ENCODE assay signal across 25 cellular contexts in the genomic region with DNA sequence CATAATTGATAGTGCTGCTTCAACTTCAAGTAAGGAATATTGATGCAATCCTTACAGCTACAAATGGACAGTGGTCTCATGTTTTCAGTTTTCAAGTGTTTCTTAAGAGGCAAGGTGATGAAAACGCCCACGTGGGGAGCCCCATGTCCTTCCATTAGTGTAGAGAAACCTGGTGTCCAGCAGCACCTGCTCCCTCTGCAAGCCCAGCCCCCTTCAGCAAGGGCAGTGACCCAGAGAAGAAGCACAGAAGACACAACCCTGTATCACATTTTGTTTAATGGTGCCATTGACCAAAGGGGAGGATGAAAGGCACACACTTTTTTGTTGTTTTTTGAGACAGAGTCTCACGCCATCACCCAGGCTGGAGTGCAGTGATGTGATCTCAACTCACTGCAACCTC.
"Had no signal": no experiment of that assay in that cellular context is flagged by ENCODE, and none has a peak within 500 bp of the region (broad histone marks: within the 10 kb centered on the region; RNA-seq: fewer than 3 reads in every experiment).

No MANE protein-coding gene starts in this region.

- H3K27ac ChIP-seq: colonic mucosa, coronary artery, dorsolateral prefrontal cortex, epithelial cell of prostate, esophagus muscularis mucosa, esophagus squamous epithelium, foreskin keratinocyte, gastrocnemius medialis, gastroesophageal sphincter, heart left ventricle, heart right ventricle, hepatocyte had no signal

- H3K9me3 ChIP-seq: colonic mucosa, esophagus muscularis mucosa, esophagus squamous epithelium, gastrocnemius medialis, gastroesophageal sphincter, heart left ventricle, heart right ventricle had no signal

- H3K4me3 ChIP-seq: colonic mucosa, coronary artery, dorsolateral prefrontal cortex, esophagus muscularis mucosa, esophagus squamous epithelium, gastrocnemius medialis, gastroesophageal sphincter, heart left ventricle, heart right ventricle, hepatocyte had no signal

- H3K27me3 ChIP-seq: colonic mucosa, esophagus muscularis mucosa, esophagus squamous epithelium, foreskin keratinocyte, gastrocnemius medialis, gastroesophageal sphincter, heart left ventricle, heart right ventricle, hepatocyte had no signal

- H3K4me3 Mint-ChIP-seq: dendritic cell treated with granulocyte-macrophage colony-stimulating factor and Interleukin-4, amounts not matched to agents 40 ng/mL and 50 ng/mL, for 4 days; effector memory CD8-positive, alpha-beta T cell; endodermal cell had no signal

- DNase-seq: colonic mucosa; cortex of kidney; dermis blood vessel endothelial cell; dorsolateral prefrontal cortex; effector CD4-positive, alpha-beta T cell; effector CD8-positive, alpha-beta T cell; effector memory CD4-positive, alpha-beta T cell; effector memory CD8-positive, alpha-beta T cell; endodermal cell; erythroblast; esophagus squamous epithelium; foreskin fibroblast; foreskin keratinocyte; foreskin melanocyte; gastrocnemius medialis; glutamatergic neuron; head of caudate nucleus; heart left ventricle; heart right ventricle had no signal

- H3K27ac Mint-ChIP-seq: dendritic cell treated with granulocyte-macrophage colony-stimulating factor and Interleukin-4, amounts not matched to agents 40 ng/mL and 50 ng/mL, for 4 days; effector memory CD8-positive, alpha-beta T cell; endodermal cell had no signal

- H3K27me3 Mint-ChIP-seq: dendritic cell treated with granulocyte-macrophage colony-stimulating factor and Interleukin-4, amounts not matched to agents 40 ng/mL and 50 ng/mL, for 4 days had no signal

- H3K4me1 ChIP-seq: colonic mucosa, esophagus muscularis mucosa, esophagus squamous epithelium, foreskin keratinocyte, gastroesophageal sphincter had no signal
